In the genomic region with DNA sequence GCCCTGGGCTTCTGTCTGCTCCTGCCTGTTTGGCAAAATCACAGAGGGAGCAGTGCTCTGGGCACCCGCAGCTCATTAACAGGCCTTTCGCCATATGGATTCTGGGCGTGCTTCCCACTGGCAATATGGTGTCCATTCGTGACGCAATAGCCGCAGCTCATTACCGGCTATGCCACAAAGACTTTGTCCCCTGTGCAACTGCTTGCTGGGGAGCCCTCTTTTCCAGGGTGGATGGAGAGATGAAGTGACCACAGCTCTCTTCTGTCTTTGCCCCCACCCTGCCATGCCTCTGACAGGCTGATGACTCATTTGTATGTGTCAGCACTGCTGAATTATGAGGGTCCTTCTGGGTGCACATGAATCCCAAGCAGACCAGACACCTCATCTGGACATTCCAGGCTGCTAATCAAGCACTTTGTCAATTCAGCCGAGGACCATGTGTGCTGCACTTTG, we compare ENCODE assay signal across 10 cellular contexts.
DNase-seq lines count a peak whose midpoint lies in the region; ATAC-seq and TF ChIP-seq lines count a peak whose summit lies in the region.
"Had no signal": no experiment of that assay in that cellular context is flagged by ENCODE, and none has a peak within 500 bp of the region (broad histone marks: within the 10 kb centered on the region; RNA-seq: fewer than 3 reads in every experiment).

No MANE protein-coding gene starts in this region.

- no peak overlapping the region; the same call in 1 of the 2 replicates for H3K4me3 ChIP-seq in HFF-Myc (replicated peaks; ENCODE audit: low read depth, low read length)

- no peak for ATAC-seq in Right ventricle myocardium superior (ENCODE audit: poor library complexity)
- no peak for ATAC-seq in HG02678 (IDR thresholded peaks at IDR 0.05; ENCODE audit: unreplicated experiment)

- intact Hi-C loops in Right ventricle myocardium superior (cut with DNase I), result no loop called here

- TF ChIP-seq CTCF in HFF-Myc (IDR thresholded peaks at IDR 0.05; ENCODE audit: low read depth, low read length, missing control alignments), result no peak

- DNase-seq in ACHN (peak; percentile 40), HFF-Myc (ENCODE audit: extremely low read depth, low read depth) (peak; percentile 92), amniotic epithelial cell (ENCODE audit: low read depth) (peak; percentile 94), glomerular visceral epithelial cell (ENCODE audit: extremely low spot score) (peak; percentile 95), Right ventricle myocardium superior (no peak), NCI-H748 (lab: John Stamatoyannopoulos, UW; ENCODE audit: unreplicated experiment) (no peak), NCI-H774 (lab: John Stamatoyannopoulos, UW) (no peak)
- DNase-seq: cortex of kidney, H9 had no signal

- in situ Hi-C loops in ACHN (cut with HindIII; ENCODE audit: low pct_ligation_motif_present, low pct_unique_long_range_greater_than_20kb, low sequenced_read_pairs), result no loop called here

Comparison
In these comparisons a context has a peak if more than half of its experiments do, and no peak if none do; other contexts are left out.
1. DNase-seq: peak in ACHN (single experiment), HFF-Myc (single experiment), amniotic epithelial cell (single experiment) and glomerular visceral epithelial cell (single experiment); none in Right ventricle myocardium superior (single experiment), NCI-H748 (single experiment) and NCI-H774 (single experiment).